ENCODE assay signal across 8 cellular contexts in genomic region chr11:43504316-43504950, GRCh38.
DNase-seq lines count a peak whose midpoint lies in the region; ATAC-seq and TF ChIP-seq lines count a peak whose summit lies in the region.

No MANE protein-coding gene starts in this region.

- no peaks in the 10 kb centered on the region for H3F3A ChIP-seq in neural progenitor cell (ENCODE audit: low read depth)

- peaks cover 8% of the 10 kb centered on the region for H3K27me3 Mint-ChIP-seq in neural progenitor cell (ENCODE audit: insufficient read depth, low read depth)

- H3K27ac ChIP-seq in KMS-11, result no peak overlapping the region
- H3K27ac ChIP-seq in neural progenitor cell, result no peak overlapping the region

- no peak overlapping the region for H2AFZ ChIP-seq in KMS-11 (ENCODE audit: low read depth)
- H2AFZ ChIP-seq in neural progenitor cell (replicated peaks), result no peak overlapping the region

- DNase-seq in DMS 273 (lab: John Stamatoyannopoulos, UW; ENCODE audit: unreplicated experiment), result peak; percentile 25
- no peak for DNase-seq in DMS 273 treated with DMSO at 0.1 percent for 48 hours (lab: John Stamatoyannopoulos, UW)
- DNase-seq in T47D (ENCODE audit: low read depth in 1 of 2, low spot score in 1 of 2), result peak; percentile 79 to 82
- peak; percentile 67 for DNase-seq in neural progenitor cell (ENCODE audit: low spot score)

- H3K27me3 ChIP-seq in KMS-11 (ENCODE audit: insufficient read depth, low read depth) (no peaks in the 10 kb centered on the region), neural progenitor cell (no peaks in the 10 kb centered on the region)

- H3K4me1 ChIP-seq in KMS-11 (ENCODE audit: low read depth, poor library complexity, severe bottlenecking) (peaks cover 6% of the 10 kb centered on the region), neural progenitor cell (no peaks in the 10 kb centered on the region)

- peak; percentile 72 for TF ChIP-seq CTCF in KMS-11 (conservative IDR thresholded peaks at IDR 0.05; ENCODE audit: low read depth, low read length)
- TF ChIP-seq CTCF in neural progenitor cell (IDR thresholded peaks at IDR 0.05), result peak; percentile 64

- H3K4me3 ChIP-seq in KMS-11 (IDR thresholded peaks at IDR 0.05; ENCODE audit: insufficient read depth, low read depth, low read length) (no peak overlapping the region), neural progenitor cell (no peak overlapping the region)

- no peak overlapping the region for H3K4me3 Mint-ChIP-seq in neural progenitor cell

- H3K4me1 Mint-ChIP-seq in neural progenitor cell, result peaks cover 3% of the 10 kb centered on the region

- H3K36me3 ChIP-seq in KMS-11 (ENCODE audit: insufficient read depth) (no peaks in the 10 kb centered on the region), neural progenitor cell (no peaks in the 10 kb centered on the region)

- H3K36me3 Mint-ChIP-seq in neural progenitor cell, result no peaks in the 10 kb centered on the region

- H3K9me3 Mint-ChIP-seq in neural progenitor cell, result peaks cover 6% of the 10 kb centered on the region

- no peak overlapping the region for H3K27ac Mint-ChIP-seq in neural progenitor cell

- H3K4me2 ChIP-seq in KMS-11, result no peak overlapping the region
- no peak overlapping the region for H3K4me2 ChIP-seq in neural progenitor cell

- no peaks in the 10 kb centered on the region for H3K9me3 ChIP-seq in neural progenitor cell (ENCODE audit: low read depth)

- ATAC-seq in HG03175 (IDR thresholded peaks at IDR 0.05; ENCODE audit: unreplicated experiment) (no peak), HG03280 (IDR thresholded peaks at IDR 0.05; ENCODE audit: unreplicated experiment) (no peak), GM18502 (IDR thresholded peaks at IDR 0.05; ENCODE audit: poor library complexity, unreplicated experiment) (no peak)

- in situ Hi-C loops in T47D (cut with HindIII; ENCODE audit: low pct_unique_long_range_greater_than_20kb, low sequenced_read_pairs), result no loop called here

- no peaks in the 10 kb centered on the region for H3K79me2 ChIP-seq in KMS-11 (ENCODE audit: insufficient read depth, low read depth)
- H3K79me2 ChIP-seq in neural progenitor cell (ENCODE audit: low read depth), result no peaks in the 10 kb centered on the region

- H4K20me1 ChIP-seq in KMS-11 (ENCODE audit: insufficient read depth) (no peaks in the 10 kb centered on the region), neural progenitor cell (ENCODE audit: low read depth) (no peaks in the 10 kb centered on the region)

- H3K9ac ChIP-seq in KMS-11, result no peak overlapping the region
- H3K9ac ChIP-seq in neural progenitor cell, result no peak overlapping the region
